18 cellular contexts compared by ENCODE assay signal in genomic region chr2:127503491-127503890, GRCh38. TPM values are rescaled to one million over a fixed set of nuclear protein-coding genes. Genes with fewer than 3 reads are reported as not detected.
DNase-seq lines count a peak whose midpoint lies in the region; ATAC-seq and TF ChIP-seq lines count a peak whose summit lies in the region.
"Had no signal": no experiment of that assay in that cellular context is flagged by ENCODE, and none has a peak within 500 bp of the region (broad histone marks: within the 10 kb centered on the region; RNA-seq: fewer than 3 reads in every experiment).

No MANE protein-coding gene starts in this region.

- H3K36me3 ChIP-seq in CD4-positive, alpha-beta memory T cell (ENCODE audit: insufficient read depth, low read length): peaks cover 51% of the 10 kb centered on the region

- POLR2A ChIA-PET in CD4-positive, alpha-beta memory T cell (lab: Charles Lee; ENCODE audit: partially characterized antibody): interaction anchor here (0.6 kb wide), 1 partner anchor 84 kb away, joined by 3 read pairs; no protein-coding TSS in a partner anchor

- H3K4me1 ChIP-seq in CD4-positive, alpha-beta memory T cell (ENCODE audit: insufficient read depth, low read length): peaks cover 13% of the 10 kb centered on the region

- no peak for TF ChIP-seq CTCF in chondrocyte (IDR thresholded peaks at IDR 0.05)

- no peaks in the 10 kb centered on the region for H3K27me3 ChIP-seq in CD4-positive, alpha-beta memory T cell (ENCODE audit: insufficient read depth, low read length)

- peaks cover 10% of the 10 kb centered on the region for H3K4me1 Mint-ChIP-seq in activated naive CD4-positive, alpha-beta T cell treated with anti-CD3 and anti-CD28 coated beads for 36 hours (ENCODE audit: low read depth)
- H3K4me1 Mint-ChIP-seq in CD4-positive, alpha-beta memory T cell: peaks cover 8 to 25% (median 19%) of the 10 kb centered on the region in 4 donors
- peaks cover 38% of the 10 kb centered on the region for H3K4me1 Mint-ChIP-seq in chondrocyte (ENCODE audit: low read depth)
- peaks cover 8% of the 10 kb centered on the region for H3K4me1 Mint-ChIP-seq in stimulated activated effector memory CD8-positive, alpha-beta T cell treated with anti-CD3 and anti-CD28 coated beads, Interleukin-12 subunit alpha, Interleukin-12 subunit beta, amount 100 ng/mL, for 72 hours

- no peak overlapping the region for H3K27ac ChIP-seq in CD4-positive, alpha-beta memory T cell (ENCODE audit: low read depth, low read length)

- DNase-seq in activated naive CD4-positive, alpha-beta T cell treated with anti-CD3 and anti-CD28 coated beads for 36 hours: no peak
- no peak for DNase-seq in activated naive CD4-positive, alpha-beta T cell treated with anti-CD3 and anti-CD28 coated beads, Interleukin-2, amount 50 U/mL, for 72 hours (ENCODE audit: low spot score in 2 of 2)
- no peak for DNase-seq in CD4-positive, alpha-beta memory T cell
- DNase-seq in chondrocyte (ENCODE audit: low spot score) (no peak), DMS53 treated with DMSO at 0.1 percent for 48 hours (lab: John Stamatoyannopoulos, UW; ENCODE audit: unreplicated experiment) (no peak), DMS114 treated with DMSO at 0.1 percent for 48 hours (lab: John Stamatoyannopoulos, UW; ENCODE audit: unreplicated experiment) (no peak)
- no peak for DNase-seq in stimulated activated effector memory CD8-positive, alpha-beta T cell treated with anti-CD3 and anti-CD28 coated beads, Interleukin-12 subunit alpha, Interleukin-12 subunit beta, amount 100 ng/mL, for 72 hours (ENCODE audit: low spot score in 2 of 2)
- DNase-seq: DMS 273 treated with DMSO at 0.1 percent for 48 hours, GDM1, H7, IMR-90, NCI-H1417, NCI-H187 treated with DMSO at 0.1 percent for 48 hours, NCI-H2227 treated with DMSO at 0.1 percent for 48 hours, NCI-H510A treated with DMSO at 0.1 percent for 48 hours, NCI-H774, OCI-M1, Right ventricle myocardium superior had no signal

- ATAC-seq in activated naive CD4-positive, alpha-beta T cell treated with anti-CD3 and anti-CD28 coated beads, Interleukin-2, amount 50 U/mL, for 72 hours: no peak
- no peak for ATAC-seq in stimulated activated effector memory CD8-positive, alpha-beta T cell treated with anti-CD3 and anti-CD28 coated beads, Interleukin-12 subunit alpha, Interleukin-12 subunit beta, amount 100 ng/mL, for 72 hours

- no peak overlapping the region for H3K4me3 Mint-ChIP-seq in activated naive CD4-positive, alpha-beta T cell treated with anti-CD3 and anti-CD28 coated beads for 36 hours
- H3K4me3 Mint-ChIP-seq in CD4-positive, alpha-beta memory T cell: no peak overlapping the region
- no peak overlapping the region for H3K4me3 Mint-ChIP-seq in chondrocyte (ENCODE audit: unreplicated experiment)
- no peak overlapping the region for H3K4me3 Mint-ChIP-seq in stimulated activated effector memory CD8-positive, alpha-beta T cell treated with anti-CD3 and anti-CD28 coated beads, Interleukin-12 subunit alpha, Interleukin-12 subunit beta, amount 100 ng/mL, for 72 hours

- no peaks in the 10 kb centered on the region for H3K9me3 Mint-ChIP-seq in activated naive CD4-positive, alpha-beta T cell treated with anti-CD3 and anti-CD28 coated beads for 36 hours
- no peaks in the 10 kb centered on the region for H3K9me3 Mint-ChIP-seq in activated naive CD4-positive, alpha-beta T cell treated with anti-CD3 and anti-CD28 coated beads, Interleukin-2, amount 50 U/mL, for 72 hours
- H3K9me3 Mint-ChIP-seq in CD4-positive, alpha-beta memory T cell: no peaks in the 10 kb centered on the region
- no peaks in the 10 kb centered on the region for H3K9me3 Mint-ChIP-seq in chondrocyte (ENCODE audit: low read depth)
- H3K9me3 Mint-ChIP-seq in stimulated activated effector memory CD8-positive, alpha-beta T cell treated with anti-CD3 and anti-CD28 coated beads, Interleukin-12 subunit alpha, Interleukin-12 subunit beta, amount 100 ng/mL, for 72 hours: no peaks in the 10 kb centered on the region

- no peaks in the 10 kb centered on the region for H3K9me3 ChIP-seq in CD4-positive, alpha-beta memory T cell (ENCODE audit: control insufficient read depth in 1 of 2, low read length in 2 of 2)

- peaks cover 48% of the 10 kb centered on the region for H3K36me3 Mint-ChIP-seq in activated naive CD4-positive, alpha-beta T cell treated with anti-CD3 and anti-CD28 coated beads for 36 hours (ENCODE audit: low read depth)
- peaks cover 20 to 25% of the 10 kb centered on the region in 2 donors for H3K36me3 Mint-ChIP-seq in activated naive CD4-positive, alpha-beta T cell treated with anti-CD3 and anti-CD28 coated beads, Interleukin-2, amount 50 U/mL, for 72 hours
- peaks cover 51 to 65% of the 10 kb centered on the region in 2 donors for H3K36me3 Mint-ChIP-seq in CD4-positive, alpha-beta memory T cell
- peaks cover 29% of the 10 kb centered on the region for H3K36me3 Mint-ChIP-seq in chondrocyte (ENCODE audit: low read depth)
- H3K36me3 Mint-ChIP-seq in stimulated activated effector memory CD8-positive, alpha-beta T cell treated with anti-CD3 and anti-CD28 coated beads, Interleukin-12 subunit alpha, Interleukin-12 subunit beta, amount 100 ng/mL, for 72 hours: peaks cover 84% of the 10 kb centered on the region

- intact Hi-C loops in activated naive CD4-positive, alpha-beta T cell treated with anti-CD3 and anti-CD28 coated beads for 36 hours (cut with micrococcal nuclease): no loop called here
- intact Hi-C loops in CD4-positive, alpha-beta memory T cell (cut with micrococcal nuclease): no loop called here

- no peaks in the 10 kb centered on the region for H3K27me3 Mint-ChIP-seq in activated naive CD4-positive, alpha-beta T cell treated with anti-CD3 and anti-CD28 coated beads for 36 hours (ENCODE audit: low read depth)
- no peaks in the 10 kb centered on the region for H3K27me3 Mint-ChIP-seq in CD4-positive, alpha-beta memory T cell
- H3K27me3 Mint-ChIP-seq in chondrocyte (ENCODE audit: low read depth): no peaks in the 10 kb centered on the region

- CTCF ChIA-PET in activated naive CD4-positive, alpha-beta T cell treated with anti-CD3 and anti-CD28 coated beads for 36 hours (lab: Charles Lee): no interaction called here
- CTCF ChIA-PET in CD4-positive, alpha-beta memory T cell (lab: Charles Lee; ENCODE audit: partially characterized antibody): interaction anchor here (1.1 kb wide), 1 partner anchor 24 kb away, joined by 3 read pairs; no protein-coding TSS in a partner anchor

- no peak overlapping the region for H3K4me3 ChIP-seq in CD4-positive, alpha-beta memory T cell (ENCODE audit: low read length in 2 of 2)

- H3K27ac Mint-ChIP-seq in activated naive CD4-positive, alpha-beta T cell treated with anti-CD3 and anti-CD28 coated beads for 36 hours: peak overlapping the region; percentile 12
- peak overlapping the region in 1 of 2 donors; percentile 41 for H3K27ac Mint-ChIP-seq in activated naive CD4-positive, alpha-beta T cell treated with anti-CD3 and anti-CD28 coated beads, Interleukin-2, amount 50 U/mL, for 72 hours
- peak overlapping the region in 4 of 7 donors; percentile 5 to 81 (median 55) for H3K27ac Mint-ChIP-seq in CD4-positive, alpha-beta memory T cell
- H3K27ac Mint-ChIP-seq in chondrocyte (ENCODE audit: unreplicated experiment): peak overlapping the region; percentile 29
- peak overlapping the region; percentile 57 for H3K27ac Mint-ChIP-seq in stimulated activated effector memory CD8-positive, alpha-beta T cell treated with anti-CD3 and anti-CD28 coated beads, Interleukin-12 subunit alpha, Interleukin-12 subunit beta, amount 100 ng/mL, for 72 hours

RNA-seq across cellular contexts. Expression of gene IWS1, which starts 22.8 kb away (rescaled TPM):
- total RNA-seq in activated naive CD4-positive, alpha-beta T cell treated with anti-CD3 and anti-CD28 coated beads for 36 hours: 10 to 100 TPM; 52.1 to 52.5 TPM
- total RNA-seq in activated naive CD4-positive, alpha-beta T cell treated with anti-CD3 and anti-CD28 coated beads, Interleukin-2, amount 50 U/mL, for 72 hours: 10 to 100 TPM; 42.9 to 60.5 TPM
- total RNA-seq in CD4-positive, alpha-beta memory T cell: 10 to 100 TPM; 55.2 to 59.7 TPM
- 10 to 100 TPM in 1 of 2 donors, 1 to 10 TPM in 1; 4.4 to 39.6 TPM for polyA plus RNA-seq in CD4-positive, alpha-beta memory T cell
- total RNA-seq in chondrocyte: 32.4 to 41.8 TPM (median 37.4 TPM) in 3 replicates

RNA-seq across cellular contexts. Expression of gene MYO7B, which starts 32.0 kb away (rescaled TPM):
- under 1 TPM; 0.37 to 0.41 TPM for total RNA-seq in activated naive CD4-positive, alpha-beta T cell treated with anti-CD3 and anti-CD28 coated beads for 36 hours
- total RNA-seq in activated naive CD4-positive, alpha-beta T cell treated with anti-CD3 and anti-CD28 coated beads, Interleukin-2, amount 50 U/mL, for 72 hours: 1 to 10 TPM in 1 of 2 donors, under 1 TPM in 1; 0.64 to 1.9 TPM
- not detected for total RNA-seq in CD4-positive, alpha-beta memory T cell
- not detected for polyA plus RNA-seq in CD4-positive, alpha-beta memory T cell
- total RNA-seq in chondrocyte: 0.02 to 0.31 TPM in 2 of 3 replicates, not detected in the other
- total RNA-seq: H7 had no signal
